ENCODE assay signal across 25 cellular contexts in the genomic region with DNA sequence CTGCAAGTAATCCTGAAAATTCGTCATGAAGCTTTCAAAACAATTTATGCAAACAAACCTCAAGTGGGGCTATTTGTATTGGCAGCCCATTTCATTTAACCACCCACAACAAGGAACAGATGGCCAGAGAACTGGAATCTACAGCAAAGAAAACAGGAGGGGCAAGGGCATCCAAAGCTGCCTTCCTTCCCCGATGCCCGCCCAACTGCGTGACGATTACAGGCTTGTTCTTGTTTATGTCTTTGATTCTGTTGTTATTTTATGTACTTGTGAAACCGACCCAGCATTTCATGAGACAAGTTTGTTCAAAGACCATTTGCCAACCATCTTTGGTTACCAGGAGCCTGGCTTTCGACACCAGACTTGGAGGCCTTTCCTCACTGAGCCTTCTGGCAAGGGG. TPM values are rescaled to one million over a fixed set of nuclear protein-coding genes. Genes with fewer than 3 reads are reported as not detected.
A peak's percentile ranks its signal among the peaks of the same experiment; 100 is the strongest.
DNase-seq lines count a peak whose midpoint lies in the region; ATAC-seq and TF ChIP-seq lines count a peak whose summit lies in the region.
"Had no signal": no experiment of that assay in that cellular context is flagged by ENCODE, and none has a peak within 500 bp of the region (broad histone marks: within the 10 kb centered on the region; RNA-seq: fewer than 3 reads in every experiment).

No MANE protein-coding gene starts in this region.

- DNase-seq in MCF 10A (ENCODE audit: unreplicated experiment) (peak; percentile 22), breast epithelium (ENCODE audit: low spot score in 2 of 2) (no peak), NCI-H748 treated with DMSO at 0.1 percent for 48 hours (lab: John Stamatoyannopoulos, UW) (peak; percentile 48), fibroblast of the conjunctiva (ENCODE audit: low read depth) (peak; percentile 62), heart left ventricle (no peak), NCI-H146 (lab: John Stamatoyannopoulos, UW) (no peak)
- DNase-seq: ACHN; activated CD4-positive, alpha-beta T cell treated with anti-CD3 and anti-CD28 coated beads for 36 hours; activated CD8-positive, alpha-beta memory T cell treated with anti-CD3 and anti-CD28 coated beads for 24 hours; activated T-cell treated with anti-CD3 and anti-CD28 coated beads, Interleukin-2, amount 50 U/mL, for 24 hours; CD4-positive, CD25-positive, alpha-beta regulatory T cell; endodermal cell; immature natural killer cell; Karpas-422; left lung; NCI-H774; OCI-M1; T-cell had no signal

- TF ChIP-seq CTCF in MCF 10A (IDR thresholded peaks at IDR 0.05; ENCODE audit: unreplicated experiment) = no peak
- TF ChIP-seq CTCF in breast epithelium (IDR thresholded peaks at IDR 0.05) = no peak
- TF ChIP-seq CTCF in heart left ventricle (IDR thresholded peaks at IDR 0.05) = no peak

- POLR2A ChIA-PET in MCF 10A (lab: Yijun Ruan, JAX) = interaction anchor here (0.6 to 1.2 kb wide), 2 partner anchors 9 to 317 kb away, joined by 3 read pairs; no protein-coding TSS in a partner anchor

- H3K27ac Mint-ChIP-seq in MCF 10A (ENCODE audit: low read depth, unreplicated experiment) = no peak overlapping the region
- H3K27ac Mint-ChIP-seq: activated CD4-positive, alpha-beta T cell treated with anti-CD3 and anti-CD28 coated beads for 36 hours; activated T-cell treated with anti-CD3 and anti-CD28 coated beads, Interleukin-2, amount 50 U/mL, for 24 hours; CD4-positive, CD25-positive, alpha-beta regulatory T cell; endodermal cell; immature natural killer cell; nephron; T-cell had no signal

- no peaks in the 10 kb centered on the region for H3K36me3 Mint-ChIP-seq in MCF 10A (ENCODE audit: insufficient read depth, unreplicated experiment)
- H3K36me3 Mint-ChIP-seq: CD4-positive, CD25-positive, alpha-beta regulatory T cell; immature natural killer cell; T-cell had no signal

- no peak overlapping the region for H3K27ac ChIP-seq in breast epithelium
- H3K27ac ChIP-seq in heart left ventricle = no peak overlapping the region
- H3K27ac ChIP-seq: hepatocyte, left lung had no signal

- WGBS in heart left ventricle, 4 donors = 79 to 87% (median 82%) methylated on average over 7 of the region's 7 CpGs

- ATAC-seq in HG03571 (IDR thresholded peaks at IDR 0.05; ENCODE audit: unreplicated experiment) (no peak), GM21723 (IDR thresholded peaks at IDR 0.05; ENCODE audit: unreplicated experiment) (no peak), heart left ventricle (no peak)
- ATAC-seq: activated CD4-positive, alpha-beta T cell treated with anti-CD3 and anti-CD28 coated beads for 36 hours; left lung; sciatic nerve; T-cell had no signal

- TF ChIP-seq POLR2A in breast epithelium (IDR thresholded peaks at IDR 0.05) (no peak), heart left ventricle (IDR thresholded peaks at IDR 0.05) (no peak)

- BruUV-seq in MCF 10A (replicated peaks; lab: Mats Ljungman, UMichigan) = no TSS peak

- H3K9me3 Mint-ChIP-seq in MCF 10A (ENCODE audit: unreplicated experiment) = peaks cover 7% of the 10 kb centered on the region
- H3K9me3 Mint-ChIP-seq: activated T-cell treated with anti-CD3 and anti-CD28 coated beads, Interleukin-2, amount 50 U/mL, for 24 hours; endodermal cell; immature natural killer cell; nephron; T-cell had no signal

- H3K36me3 ChIP-seq in breast epithelium = no peaks in the 10 kb centered on the region
- H3K36me3 ChIP-seq in heart left ventricle = no peaks in the 10 kb centered on the region
- H3K36me3 ChIP-seq: left lung had no signal

- no peaks in the 10 kb centered on the region for H3K4me1 Mint-ChIP-seq in MCF 10A (ENCODE audit: insufficient read depth, unreplicated experiment)
- H3K4me1 Mint-ChIP-seq: activated CD4-positive, alpha-beta T cell treated with anti-CD3 and anti-CD28 coated beads for 36 hours; CD4-positive, CD25-positive, alpha-beta regulatory T cell; immature natural killer cell; nephron; T-cell had no signal

- H3K4me3 Mint-ChIP-seq in MCF 10A (ENCODE audit: unreplicated experiment) = no peak overlapping the region
- H3K4me3 Mint-ChIP-seq: activated CD4-positive, alpha-beta T cell treated with anti-CD3 and anti-CD28 coated beads for 36 hours; activated T-cell treated with anti-CD3 and anti-CD28 coated beads, Interleukin-2, amount 50 U/mL, for 24 hours; CD4-positive, CD25-positive, alpha-beta regulatory T cell; endodermal cell; immature natural killer cell; nephron; T-cell had no signal

- H3K27me3 ChIP-seq in breast epithelium (no peaks in the 10 kb centered on the region), heart left ventricle (no peaks in the 10 kb centered on the region)
- H3K27me3 ChIP-seq: left lung had no signal

- intact Hi-C loops in MCF 10A (cut with micrococcal nuclease) (no loop called here), breast epithelium (cut with DNase I; ENCODE audit: low total_unique reads) (no loop called here), heart left ventricle (cut with DNase I) (no loop called here)

- no peak overlapping the region for H3K4me3 ChIP-seq in breast epithelium
- H3K4me3 ChIP-seq in heart left ventricle = no peak overlapping the region
- H3K4me3 ChIP-seq: coronary artery, hepatocyte, left lung had no signal

- no peaks in the 10 kb centered on the region for H3K4me1 ChIP-seq in breast epithelium
- H3K4me1 ChIP-seq in heart left ventricle = peaks cover 0 to 12% (median 0%) of the 10 kb centered on the region in 12 donors
- H3K4me1 ChIP-seq: left lung had no signal

- CTCF ChIA-PET in MCF 10A (lab: Yijun Ruan, JAX) = interaction anchor here (0.9 kb wide), 1 partner anchor 105 kb away, joined by 3 read pairs; no protein-coding TSS in a partner anchor

- no peaks in the 10 kb centered on the region for H3K27me3 Mint-ChIP-seq in MCF 10A (ENCODE audit: insufficient read depth, unreplicated experiment)
- H3K27me3 Mint-ChIP-seq: activated T-cell treated with anti-CD3 and anti-CD28 coated beads, Interleukin-2, amount 50 U/mL, for 24 hours; CD4-positive, CD25-positive, alpha-beta regulatory T cell had no signal

- H3K9me3 ChIP-seq in breast epithelium (no peaks in the 10 kb centered on the region), heart left ventricle (peaks cover 0 to 9% (median 0%) of the 10 kb centered on the region in 12 donors)
- H3K9me3 ChIP-seq: left lung had no signal

RNA-seq across cellular contexts. Expression of a gene that starts 59.1 kb away (rescaled TPM):
- total RNA-seq in MCF 10A (2022) = not detected in 2 replicates
- 10 to 100 TPM in 1 of 3 donors, 1 to 10 TPM in 2; 3.1 to 12.8 (median 3.6) TPM for total RNA-seq in breast epithelium
- total RNA-seq in heart left ventricle = 10 to 100 TPM in 6 of 9 donors, 1 to 10 TPM in 2, under 1 TPM in 1; 0.96 to 48.4 (median 12.4) TPM
- 10 to 100 TPM in 1 of 2 donors, 1 to 10 TPM in 1; 3.0 to 20.5 TPM for polyA plus RNA-seq in heart left ventricle
- total RNA-seq: activated CD4-positive, alpha-beta T cell treated with anti-CD3 and anti-CD28 coated beads for 36 hours; CD4-positive, CD25-positive, alpha-beta regulatory T cell; T-cell; ureter had no signal
- polyA plus RNA-seq: CD4-positive, CD25-positive, alpha-beta regulatory T cell; hepatocyte; immature natural killer cell had no signal

Comparison
In these comparisons a context has a peak if more than half of its experiments do, and no peak if none do; other contexts are left out.
1. DNase-seq: peak in MCF 10A (single experiment), NCI-H748 treated with DMSO at 0.1 percent for 48 hours (single experiment) and fibroblast of the conjunctiva (single experiment); none in breast epithelium (0 of 2), heart left ventricle (0 of 5) and NCI-H146 (single experiment).